In the genomic region with DNA sequence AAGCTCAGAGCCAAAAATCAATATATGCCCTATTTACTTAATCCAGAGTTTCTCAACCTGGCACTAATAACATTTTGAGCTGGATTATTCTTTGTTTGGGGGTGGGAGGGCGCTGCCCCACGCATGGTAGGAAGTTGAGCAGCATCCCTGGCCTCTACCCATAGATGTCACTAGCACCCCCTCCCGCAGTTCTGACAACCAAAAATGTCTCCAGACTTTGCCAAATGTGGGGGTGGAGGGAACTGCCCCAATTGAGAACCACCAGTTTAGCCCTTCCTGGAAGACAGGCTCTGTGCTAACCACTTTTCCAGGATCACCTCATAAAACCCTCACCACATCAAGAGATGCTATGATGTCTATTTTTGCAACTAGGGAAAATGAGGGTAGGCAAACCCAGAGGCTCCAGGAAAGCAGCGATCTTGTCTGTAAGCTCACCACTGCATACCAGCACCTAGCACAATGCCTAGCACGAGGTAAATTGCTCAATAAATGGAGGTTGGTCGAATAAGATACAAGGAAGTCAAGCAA, we compare ENCODE assay signal across 2 cellular contexts.
TF ChIP-seq lines count a peak whose summit lies in the region.

No MANE protein-coding gene starts in this region.

TF ChIP-seq in IMR-90, 13 proteins besides CTCF, POLR2A, EP300 and RAD21:
- TF ChIP-seq, protein P1, sequence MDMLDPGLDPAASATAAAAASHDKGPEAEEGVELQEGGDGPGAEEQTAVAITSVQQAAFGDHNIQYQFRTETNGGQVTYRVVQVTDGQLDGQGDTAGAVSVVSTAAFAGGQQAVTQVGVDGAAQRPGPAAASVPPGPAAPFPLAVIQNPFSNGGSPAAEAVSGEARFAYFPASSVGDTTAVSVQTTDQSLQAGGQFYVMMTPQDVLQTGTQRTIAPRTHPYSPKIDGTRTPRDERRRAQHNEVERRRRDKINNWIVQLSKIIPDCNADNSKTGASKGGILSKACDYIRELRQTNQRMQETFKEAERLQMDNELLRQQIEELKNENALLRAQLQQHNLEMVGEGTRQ (IDR thresholded peaks at IDR 0.05; ENCODE audit: low read depth, low read length) = no peak
- TF ChIP-seq MAFK (IDR thresholded peaks at IDR 0.05; ENCODE audit: low read depth, low read length) (no peak), RFX5 (IDR thresholded peaks at IDR 0.05; ENCODE audit: low read depth, low read length) (no peak), CHD1 (IDR thresholded peaks at IDR 0.05; ENCODE audit: low read depth, low read length) (0 out of 2 replicates have a peak, but pooled peaks have one; percentile 24), CEBPB (IDR thresholded peaks at IDR 0.05; ENCODE audit: low read depth, low read length) (peak; percentile 64; the same call in 1 of the 2 replicates), RCOR1 (IDR thresholded peaks at IDR 0.05; ENCODE audit: insufficient replicate concordance, low read length) (no peak), BHLHE40 (IDR thresholded peaks at IDR 0.05; ENCODE audit: low read depth, low read length) (no peak), ELK1 (IDR thresholded peaks at IDR 0.05; ENCODE audit: borderline replicate concordance, low read depth, low read length) (no peak), MAZ (IDR thresholded peaks at IDR 0.05; ENCODE audit: borderline replicate concordance, low read depth, low read length) (peak; percentile 36; the same call in 1 of the 2 replicates), SMC3 (IDR thresholded peaks at IDR 0.05; ENCODE audit: low read depth, low read length) (no peak), FOS (IDR thresholded peaks at IDR 0.05; ENCODE audit: low read depth, low read length) (no peak), NFE2L2 (IDR thresholded peaks at IDR 0.05; ENCODE audit: low read depth, low read length) (no peak), MXI1 (IDR thresholded peaks at IDR 0.05; ENCODE audit: borderline replicate concordance, low read depth, low read length) (peak; percentile 26; the same call in 1 of the 2 replicates)

TF ChIP-seq in neural cell, 6 proteins besides CTCF, POLR2A, EP300 and RAD21:
- TF ChIP-seq REST (IDR thresholded peaks at IDR 0.05; ENCODE audit: borderline replicate concordance) (no peak), SMC3 (conservative IDR thresholded peaks at IDR 0.05; ENCODE audit: poor library complexity) (no peak), POLR2AphosphoS5 (IDR thresholded peaks at IDR 0.05) (no peak), TAF1 (IDR thresholded peaks at IDR 0.05; ENCODE audit: low read depth) (no peak), EZH2 (IDR thresholded peaks at IDR 0.05; ENCODE audit: borderline replicate concordance, insufficient read depth, low read length, poor library complexity, severe bottlenecking) (no peak), MXI1 (conservative IDR thresholded peaks at IDR 0.05; ENCODE audit: poor library complexity, severe bottlenecking) (peak; percentile 23)
